ENCODE assay signal across 19 cellular contexts in genomic region chr6:107121964-107122495, GRCh38.
"Had no signal": no experiment of that assay in that cellular context is flagged by ENCODE, and none has a peak within 500 bp of the region (broad histone marks: within the 10 kb centered on the region; RNA-seq: fewer than 3 reads in every experiment).

No MANE protein-coding gene starts in this region.

- H3K4me3 ChIP-seq: colonic mucosa, hepatocyte, lung, ovary, right atrium auricular region, sigmoid colon, skin epidermis had no signal

- DNase-seq: colonic mucosa; dermis blood vessel endothelial cell; foreskin melanocyte; head of caudate nucleus; kidney; left cardiac atrium; left ventricle myocardium superior; mesenchymal stem cell; naive thymus-derived CD4-positive, alpha-beta T cell; nephron progenitor cell; ovary; sigmoid colon; stimulated activated CD4-positive, alpha-beta T cell treated with anti-CD3 and anti-CD28 coated beads, Interleukin-2, amount 100 ng/mL, for 48 hours; stimulated activated naive CD4-positive, alpha-beta T cell treated with Interleukin-2 at 50 U/mL for 16 hours had no signal

- H3K36me3 Mint-ChIP-seq: naive thymus-derived CD4-positive, alpha-beta T cell; type B pancreatic cell had no signal

- H3K4me2 ChIP-seq: hepatocyte had no signal

- H3K27ac Mint-ChIP-seq: naive thymus-derived CD4-positive, alpha-beta T cell; type B pancreatic cell had no signal

- H3K36me3 ChIP-seq: colonic mucosa, ovary, right atrium auricular region, sigmoid colon had no signal

- H3K27ac ChIP-seq: colonic mucosa, hepatocyte, ovary, right atrium auricular region, sigmoid colon, skin epidermis had no signal

- H3K4me3 Mint-ChIP-seq: naive thymus-derived CD4-positive, alpha-beta T cell; nephron progenitor cell; type B pancreatic cell had no signal

- H2AFZ ChIP-seq: hepatocyte had no signal

- ATAC-seq: left cardiac atrium; left ventricle myocardium superior; naive thymus-derived CD4-positive, alpha-beta T cell had no signal

- H3K27me3 ChIP-seq: colonic mucosa, ovary, right atrium auricular region had no signal

- H3K79me2 ChIP-seq: hepatocyte had no signal

- H3K9me3 Mint-ChIP-seq: naive thymus-derived CD4-positive, alpha-beta T cell; nephron progenitor cell; type B pancreatic cell had no signal

- H3K9me3 ChIP-seq: colonic mucosa, ovary, right atrium auricular region, sigmoid colon had no signal

- H3K4me1 ChIP-seq: colonic mucosa, right atrium auricular region, sigmoid colon had no signal
